Comparison of ENCODE assay signal across 19 cellular contexts in genomic region chr1:226954777-226955176, GRCh38.
"Had no signal": no experiment of that assay in that cellular context is flagged by ENCODE, and none has a peak within 500 bp of the region (broad histone marks: within the 10 kb centered on the region; RNA-seq: fewer than 3 reads in every experiment).

No MANE protein-coding gene starts in this region.

- H3K9me3 Mint-ChIP-seq: activated T-cell treated with anti-CD3 and anti-CD28 coated beads, Interleukin-2, amount 50 U/mL, for 4 hours; T-cell had no signal

- ATAC-seq: activated T-cell treated with anti-CD3 and anti-CD28 coated beads, Interleukin-2, amount 50 U/mL, for 4 hours; heart left ventricle; SK-N-SH treated with all-trans-retinoic acid at 6 μM for 48 hours; T-cell; WTC11 had no signal

- H3K4me3 Mint-ChIP-seq: activated CD4-positive, alpha-beta memory T cell treated with anti-CD3 and anti-CD28 coated beads, Interleukin-2, amount 10 ng/mL, durations not matched to agents 7 days and 5 days; activated T-cell treated with anti-CD3 and anti-CD28 coated beads, Interleukin-2, amount 50 U/mL, for 4 hours; central memory CD8-positive, alpha-beta T cell; T-cell; WTC11 had no signal

- H3K36me3 ChIP-seq: brain microvascular endothelial cell, colonic mucosa, left lung, neutrophil, tibial nerve had no signal

- H3K4me1 ChIP-seq: colonic mucosa, parathyroid adenoma, tibial nerve had no signal

- H3K27ac ChIP-seq: brain microvascular endothelial cell, colonic mucosa, left lung, neutrophil, parathyroid adenoma, tibial nerve had no signal

- H3K9me3 ChIP-seq: colonic mucosa, heart left ventricle, left lung, neutrophil, tibial nerve had no signal

- H3K27ac Mint-ChIP-seq: activated CD4-positive, alpha-beta memory T cell treated with anti-CD3 and anti-CD28 coated beads, Interleukin-2, amount 10 ng/mL, durations not matched to agents 7 days and 5 days; T-cell; WTC11 had no signal

- DNase-seq: activated CD4-positive, alpha-beta memory T cell treated with anti-CD3 and anti-CD28 coated beads, Interleukin-2, amount 10 ng/mL, durations not matched to agents 7 days and 5 days; activated CD4-positive, alpha-beta T cell treated with anti-CD3 and anti-CD28 coated beads for 4 hours; activated gamma-delta T cell treated with Interleukin-2 at 50 U/mL for 16 hours; activated T-cell treated with anti-CD3 and anti-CD28 coated beads, Interleukin-2, amount 50 U/mL, for 4 hours; aorta; brain microvascular endothelial cell; colonic mucosa; erythroblast; heart left ventricle; left lung; midbrain; stimulated activated naive CD4-positive, alpha-beta T cell treated with Interleukin-2 at 50 U/mL for 16 hours; T-cell had no signal

- H3K4me3 ChIP-seq: colonic mucosa, heart left ventricle, left lung, tibial nerve had no signal

- H3K27me3 Mint-ChIP-seq: activated CD4-positive, alpha-beta memory T cell treated with anti-CD3 and anti-CD28 coated beads, Interleukin-2, amount 10 ng/mL, durations not matched to agents 7 days and 5 days; central memory CD8-positive, alpha-beta T cell; T-cell had no signal

- H3K27me3 ChIP-seq: brain microvascular endothelial cell, colonic mucosa, heart left ventricle, left lung, neutrophil, tibial nerve had no signal

- H3K4me1 Mint-ChIP-seq: activated CD4-positive, alpha-beta memory T cell treated with anti-CD3 and anti-CD28 coated beads, Interleukin-2, amount 10 ng/mL, durations not matched to agents 7 days and 5 days had no signal
